In the genomic region with DNA sequence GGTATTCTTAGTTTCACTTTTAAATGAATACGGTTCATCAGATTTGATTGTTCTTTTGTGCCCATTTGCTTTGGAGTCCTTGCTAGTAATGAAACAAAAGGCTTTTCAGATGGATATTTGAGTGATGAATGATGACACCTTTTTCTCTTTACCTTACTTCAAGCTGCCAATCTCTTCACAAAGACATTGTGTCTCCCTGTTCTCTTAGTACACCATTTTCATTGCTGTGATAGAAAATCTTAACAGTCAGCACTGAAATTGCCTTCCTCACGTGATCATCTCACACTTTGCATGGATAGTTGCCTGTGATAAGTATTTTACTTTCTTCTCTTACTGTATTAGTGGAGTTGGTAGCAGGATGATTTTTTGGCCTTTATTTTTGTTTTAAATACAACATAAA, we compare ENCODE assay signal across 25 cellular contexts.
DNase-seq lines count a peak whose midpoint lies in the region; FAIRE-seq and TF ChIP-seq lines count a peak whose summit lies in the region.
"Had no signal": no experiment of that assay in that cellular context is flagged by ENCODE, and none has a peak within 500 bp of the region (broad histone marks: within the 10 kb centered on the region; RNA-seq: fewer than 3 reads in every experiment).

No MANE protein-coding gene starts in this region.

- H3K27ac Mint-ChIP-seq in brain: peak overlapping the region in 2 of 5 experiments; percentile 22 to 54
- H3K27ac Mint-ChIP-seq: activated naive CD4-positive, alpha-beta T cell treated with anti-CD3 and anti-CD28 coated beads for 36 hours; activated T-helper 1 cell treated with anti-CD3 and anti-CD28 coated beads, Interleukin-12 subunit alpha, Interleukin-12 subunit beta, Interleukin-2, Interleukin-4 antibody, amounts not matched to agents 30 ng/mL and 10 ng/mL and 1 ng/mL, durations not matched to agents 14 hours and 24 hours and 36 hours; nephron; stimulated activated naive CD8-positive, alpha-beta T cell treated with anti-CD3 and anti-CD28 coated beads, Interleukin-15, amount 100 ng/mL, for 72 hours had no signal

- peak overlapping the region; percentile 47; the same call in 1 of the 2 replicates for H3K4me3 ChIP-seq in Karpas-422 (ENCODE audit: low read length)
- H3K4me3 ChIP-seq: adrenal gland, lung, mucosa of descending colon had no signal

- H3K4me3 Mint-ChIP-seq in brain: peak overlapping the region in 4 of 5 experiments; percentile 28 to 62 (median 38)
- H3K4me3 Mint-ChIP-seq: activated naive CD4-positive, alpha-beta T cell treated with anti-CD3 and anti-CD28 coated beads for 36 hours; activated T-helper 1 cell treated with anti-CD3 and anti-CD28 coated beads, Interleukin-12 subunit alpha, Interleukin-12 subunit beta, Interleukin-2, Interleukin-4 antibody, amounts not matched to agents 30 ng/mL and 10 ng/mL and 1 ng/mL, durations not matched to agents 14 hours and 24 hours and 36 hours; stimulated activated naive CD8-positive, alpha-beta T cell treated with anti-CD3 and anti-CD28 coated beads, Interleukin-15, amount 100 ng/mL, for 72 hours had no signal

- H3K79me2 ChIP-seq in Karpas-422 (ENCODE audit: low read length): no peaks in the 10 kb centered on the region

- H3K4me2 ChIP-seq in Karpas-422 (ENCODE audit: low read depth, low read length, poor library complexity, severe bottlenecking): peak overlapping the region; percentile 53

- H3K4me1 Mint-ChIP-seq in brain: peaks cover 11% of the 10 kb centered on the region
- H3K4me1 Mint-ChIP-seq: stimulated activated naive CD8-positive, alpha-beta T cell treated with anti-CD3 and anti-CD28 coated beads, Interleukin-15, amount 100 ng/mL, for 72 hours had no signal

- H3K9me3 Mint-ChIP-seq in brain: peaks cover 0 to 12% (median 7%) of the 10 kb centered on the region in 5 experiments

- DNase-seq in NCI-H748 (lab: John Stamatoyannopoulos, UW; ENCODE audit: unreplicated experiment) (peak; percentile 18), NCI-H748 treated with DMSO at 0.1 percent for 48 hours (lab: John Stamatoyannopoulos, UW) (no peak), Karpas-422 (no peak), superior temporal gyrus (ENCODE audit: extremely low spot score) (peak; percentile 28), NCI-H446 (lab: John Stamatoyannopoulos, UW) (no peak), H54 (ENCODE audit: insufficient read length, low spot score) (no peak)
- no peak for DNase-seq in stimulated activated CD4-positive, alpha-beta T cell treated with anti-CD3 and anti-CD28 coated beads, Interleukin-4, amount 100 ng/mL, for 1 hour
- DNase-seq: activated CD4-positive, alpha-beta T cell treated with anti-CD3 and anti-CD28 coated beads, Interleukin-2, amount 50 U/mL, for 4 hours; activated CD4-positive, CD25-positive, alpha-beta regulatory T cell; activated CD8-positive, alpha-beta memory T cell treated with anti-CD3 and anti-CD28 coated beads, Interleukin-2, amount 50 U/mL, for 4 hours; activated naive CD4-positive, alpha-beta T cell treated with anti-CD3 and anti-CD28 coated beads for 36 hours; adrenal gland; C1 segment of cervical spinal cord; glutamatergic neuron; kidney glomerular epithelial cell; mucosa of descending colon; NCI-H2171; NCI-H526; stimulated activated naive CD8-positive, alpha-beta T cell treated with anti-CD3 and anti-CD28 coated beads, Interleukin-15, amount 100 ng/mL, for 72 hours; trophoblast cell had no signal

- H2AFZ ChIP-seq in Karpas-422 (ENCODE audit: low read length): no peak overlapping the region

- no peaks in the 10 kb centered on the region for H3K9me2 ChIP-seq in Karpas-422 (replicated peaks; ENCODE audit: insufficient read depth, low read length)

- no peaks in the 10 kb centered on the region for H3K36me3 ChIP-seq in Karpas-422 (ENCODE audit: insufficient read depth, low read length)
- H3K36me3 ChIP-seq: adrenal gland had no signal

- H4K20me1 ChIP-seq in Karpas-422 (ENCODE audit: insufficient read depth, low read depth, low read length): no peaks in the 10 kb centered on the region

- H3K9me3 ChIP-seq in Karpas-422 (ENCODE audit: low read length): no peaks in the 10 kb centered on the region
- H3K9me3 ChIP-seq: adrenal gland had no signal

- no peak overlapping the region for H3K9ac ChIP-seq in Karpas-422 (ENCODE audit: low read length)

- no peaks in the 10 kb centered on the region for H3K36me3 Mint-ChIP-seq in brain

- H3K27me3 Mint-ChIP-seq in brain: no peaks in the 10 kb centered on the region
- H3K27me3 Mint-ChIP-seq: stimulated activated naive CD8-positive, alpha-beta T cell treated with anti-CD3 and anti-CD28 coated beads, Interleukin-15, amount 100 ng/mL, for 72 hours had no signal

- no peak overlapping the region for H3K27ac ChIP-seq in Karpas-422 (ENCODE audit: low read length)
- H3K27ac ChIP-seq: adrenal gland had no signal

- TF ChIP-seq POLR2A in H54 (IDR thresholded peaks at IDR 0.05; ENCODE audit: low read depth, low read length): no peak

- H3K27me3 ChIP-seq in Karpas-422 (ENCODE audit: low read length): peaks cover 4% of the 10 kb centered on the region; the same call in 1 of the 2 replicates
- H3K27me3 ChIP-seq: adrenal gland had no signal

- no peak for TF ChIP-seq CTCF in brain (conservative IDR thresholded peaks at IDR 0.05)

- peaks cover 9% of the 10 kb centered on the region for H3K4me1 ChIP-seq in Karpas-422 (ENCODE audit: low read length)
- H3K4me1 ChIP-seq: adrenal gland had no signal

- no peak for FAIRE-seq in H54 (lab: Jason Lieb, UNC)
- FAIRE-seq: HepG2 had no signal

Comparison
In these comparisons a context has a peak if more than half of its experiments do, and no peak if none do; other contexts are left out.
1. DNase-seq: peak in NCI-H748 (single experiment) and superior temporal gyrus (single experiment); none in NCI-H748 treated with DMSO at 0.1 percent for 48 hours (single experiment), Karpas-422 (single experiment), NCI-H446 (0 of 2), H54 (single experiment) and stimulated activated CD4-positive, alpha-beta T cell treated with anti-CD3 and anti-CD28 coated beads, Interleukin-4, amount 100 ng/mL, for 1 hour (single experiment).